ENCODE assay signal across 8 cellular contexts in the genomic region with DNA sequence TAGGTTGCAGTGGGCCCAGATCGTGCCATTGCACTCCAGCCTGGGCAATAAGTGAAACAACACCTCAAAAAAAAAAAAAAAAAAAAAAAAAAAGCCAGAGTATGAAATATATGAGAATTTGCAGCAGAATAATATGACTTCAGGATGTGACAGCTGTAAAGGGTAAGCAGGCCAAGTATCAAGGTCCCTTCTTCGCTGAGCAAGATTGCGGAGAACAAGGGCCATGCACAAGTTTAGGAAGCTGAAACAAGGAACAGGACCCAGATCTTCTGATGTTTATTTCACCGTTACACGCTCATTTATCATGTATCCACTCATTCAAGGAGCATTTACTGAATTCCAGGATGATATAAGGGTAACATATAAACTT. TPM values are rescaled to one million over a fixed set of nuclear protein-coding genes. Genes with fewer than 3 reads are reported as not detected.
A peak's percentile ranks its signal among the peaks of the same experiment; 100 is the strongest.
DNase-seq lines count a peak whose midpoint lies in the region; ATAC-seq and TF ChIP-seq lines count a peak whose summit lies in the region.

No MANE protein-coding gene starts in this region.

- H3K4me3 ChIP-seq in BJ (ENCODE audit: low read depth, low read length) (peak overlapping the region; percentile 85), LNCaP clone FGC (ENCODE audit: low read depth, low read length) (peak overlapping the region; percentile 97)

- H3K27me3 Mint-ChIP-seq in chondrocyte (ENCODE audit: low read depth) (no peaks in the 10 kb centered on the region), natural killer cell (ENCODE audit: low read depth in 2 of 2) (no peaks in the 10 kb centered on the region)

- no peak for ATAC-seq in natural killer cell
- no peak for ATAC-seq in left colon

- peaks cover 2% of the 10 kb centered on the region for H3K36me3 Mint-ChIP-seq in chondrocyte (ENCODE audit: low read depth)
- H3K36me3 Mint-ChIP-seq in natural killer cell: no peaks in the 10 kb centered on the region

- DNase-seq in BJ (ENCODE audit: low read depth) (no peak), LNCaP clone FGC (ENCODE audit: low read depth) (no peak), chondrocyte (ENCODE audit: low spot score) (no peak), natural killer cell (no peak), HPDE6-E6E7 (ENCODE audit: extremely low spot score) (no peak), G401 (ENCODE audit: low spot score) (no peak), left colon (no peak)
- no peak for DNase-seq in stimulated activated CD4-positive, alpha-beta T cell treated with anti-CD3 and anti-CD28 coated beads, Interleukin-15, amount 100 ng/mL, for 24 hours

- H3K4me1 Mint-ChIP-seq in chondrocyte (ENCODE audit: low read depth) (peaks cover 51% of the 10 kb centered on the region), natural killer cell (peaks cover 49 to 56% of the 10 kb centered on the region in 2 donors)

- CTCF ChIA-PET in BJ (lab: Yijun Ruan, JAX): interaction anchor here (0.6 to 2.0 kb wide), 6 partner anchors 9 to 358 kb away, joined by 3 to 10 read pairs (median 4); no protein-coding TSS in a partner anchor

- TF ChIP-seq CTCF in BJ (IDR thresholded peaks at IDR 0.05; ENCODE audit: insufficient read depth, low read depth, low read length) (no peak), LNCaP clone FGC (IDR thresholded peaks at IDR 0.05; ENCODE audit: control insufficient read depth, extremely low read depth, insufficient read depth) (no peak), chondrocyte (IDR thresholded peaks at IDR 0.05) (no peak), natural killer cell (IDR thresholded peaks at IDR 0.05) (no peak)

- H3K27ac Mint-ChIP-seq in chondrocyte (ENCODE audit: unreplicated experiment) (peak overlapping the region; percentile 74), natural killer cell (peak overlapping the region; percentile 74 to 84)

- no peaks in the 10 kb centered on the region for H3K9me3 Mint-ChIP-seq in chondrocyte (ENCODE audit: low read depth)
- H3K9me3 Mint-ChIP-seq in natural killer cell: no peaks in the 10 kb centered on the region

- no peaks in the 10 kb centered on the region for H3K27me3 ChIP-seq in BJ (ENCODE audit: control insufficient read depth, insufficient read depth, low read length)

- intact Hi-C loops in natural killer cell (cut with micrococcal nuclease) (no loop called here), left colon (cut with DNase I, micrococcal nuclease) (loop anchor here in 1 of 2 donors (10.0 kb wide), 1 partner anchor 213 kb away; no protein-coding TSS in a partner anchor)

- H3K36me3 ChIP-seq in BJ (ENCODE audit: control insufficient read depth, insufficient read depth, low read length): no peaks in the 10 kb centered on the region

- H3K4me3 Mint-ChIP-seq in chondrocyte (ENCODE audit: unreplicated experiment) (peak overlapping the region; percentile 79), natural killer cell (peak overlapping the region; percentile 89)

- POLR2A ChIA-PET in BJ (lab: Charles Lee): interaction anchor here (0.5 to 0.7 kb wide), 2 partner anchors 23 to 165 kb away, joined by 3 to 32 read pairs; no protein-coding TSS in a partner anchor

- in situ Hi-C loops in G401 (cut with HindIII; ENCODE audit: low sequenced_read_pairs): no loop called here

RNA-seq across cellular contexts. Expression of gene FOXJ2, which starts 0.7 kb away (rescaled TPM):
- 5.3 and 6.5 TPM in 2 replicates for polyA plus RNA-seq in BJ (2011; rRNA removed)
- polyA minus RNA-seq in BJ (2011; rRNA and poly(A)+ RNA removed): 8.8 and 14.2 TPM in 2 replicates
- 21.1 to 24.0 TPM (median 23.4 TPM) in 3 replicates for total RNA-seq in chondrocyte
- 10 to 100 TPM; 27.8 to 28.5 (median 28.4) TPM for total RNA-seq in natural killer cell
- 3.4 and 8.1 TPM in 2 replicates for total RNA-seq in G401 (2014; rRNA removed; shearing (Covaris generic))
- total RNA-seq in left colon: 10 to 100 TPM; 10.7 to 13.3 TPM

RNA-seq across cellular contexts. Expression of gene C3AR1, which starts 34.3 kb away (rescaled TPM):
- polyA plus RNA-seq in BJ (2011; rRNA removed): 0.11 and 0.13 TPM in 2 replicates
- 0.15 and 0.38 TPM in 2 replicates for polyA minus RNA-seq in BJ (2011; rRNA and poly(A)+ RNA removed)
- total RNA-seq in chondrocyte (0.27 to 0.59 TPM in 2 of 3 replicates, not detected in the other), natural killer cell (10 to 100 TPM in 2 of 3 donors, 1 to 10 TPM in 1; 9.5 to 16.9 (median 13.0) TPM), left colon (1 to 10 TPM; 2.1 to 7.4 TPM)
- total RNA-seq in G401 (2014; rRNA removed; shearing (Covaris generic)): not detected in 2 replicates

RNA-seq across cellular contexts. Expression of gene NECAP1, which starts 50.2 kb away (rescaled TPM):
- polyA plus RNA-seq in BJ (2011; rRNA removed): 30.0 and 34.0 TPM in 2 replicates
- polyA minus RNA-seq in BJ (2011; rRNA and poly(A)+ RNA removed): 36.4 and 48.5 TPM in 2 replicates
- 23.1 to 36.9 TPM (median 26.1 TPM) in 3 replicates for total RNA-seq in chondrocyte
- total RNA-seq in natural killer cell: 100 to 1,000 TPM; 100 to 122 (median 115) TPM
- 30.6 and 35.1 TPM in 2 replicates for total RNA-seq in G401 (2014; rRNA removed; shearing (Covaris generic))
- total RNA-seq in left colon: 10 to 100 TPM; 41.1 to 43.8 TPM
